16 cellular contexts compared by ENCODE assay signal in the genomic region with DNA sequence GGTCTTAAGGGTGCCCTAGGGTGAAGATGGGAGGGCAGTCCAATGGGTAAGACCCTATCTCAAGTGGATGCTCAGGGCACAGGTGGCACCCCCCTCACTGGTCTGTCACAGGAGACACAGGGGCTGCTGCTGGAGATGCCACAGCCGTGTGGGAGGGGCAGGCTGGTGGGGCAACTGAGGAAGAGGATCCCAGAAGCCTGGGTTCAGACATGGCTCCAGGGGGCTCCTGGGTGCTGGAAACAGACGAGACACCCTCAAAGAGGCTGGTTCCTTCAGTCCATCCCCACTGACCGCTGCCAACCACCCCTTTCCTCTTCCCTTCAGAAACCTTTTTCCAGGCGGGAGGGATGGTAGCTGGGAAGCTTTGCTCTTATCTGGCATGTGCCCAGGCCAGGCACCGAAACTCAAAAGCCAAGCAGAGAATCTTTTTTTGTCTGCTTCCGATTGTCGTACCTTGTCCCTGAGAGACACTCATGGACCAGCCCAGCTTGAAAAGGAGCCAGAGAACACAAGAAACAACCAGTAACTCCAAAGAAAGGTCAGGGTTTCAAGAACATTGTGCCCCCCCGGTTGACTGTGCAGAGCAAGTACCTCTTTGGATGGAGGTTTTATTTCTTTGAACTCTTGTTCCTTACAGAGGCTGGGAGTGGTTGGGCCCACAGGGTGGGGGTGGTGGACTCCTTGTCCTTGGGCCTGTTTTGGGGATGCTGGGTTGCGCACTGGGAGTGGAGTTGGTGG. TPM values are rescaled to one million over a fixed set of nuclear protein-coding genes. Genes with fewer than 3 reads are reported as not detected.
A peak's percentile ranks its signal among the peaks of the same experiment; 100 is the strongest.
DNase-seq lines count a peak whose midpoint lies in the region; ATAC-seq and TF ChIP-seq lines count a peak whose summit lies in the region.
"Had no signal": no experiment of that assay in that cellular context is flagged by ENCODE, and none has a peak within 500 bp of the region (broad histone marks: within the 10 kb centered on the region; RNA-seq: fewer than 3 reads in every experiment).

No MANE protein-coding gene starts in this region.

- H4K5ac ChIP-seq in IMR-90 (ENCODE audit: low read depth, low read length), result no peak overlapping the region

- DNase-seq in IMR-90, result no peak
- DNase-seq in esophagus muscularis mucosa (ENCODE audit: extremely low spot score), result no peak
- peak; percentile 15 for DNase-seq in lower lobe of right lung
- DNase-seq in sciatic nerve (ENCODE audit: low spot score), result no peak
- no peak for DNase-seq in activated CD8-positive, alpha-beta memory T cell treated with anti-CD3 and anti-CD28 coated beads, Interleukin-2, amount 50 U/mL, for 48 hours
- no peak for DNase-seq in DMS153 treated with DMSO at 0.1 percent for 48 hours (lab: John Stamatoyannopoulos, UW; ENCODE audit: unreplicated experiment)
- DNase-seq in EL, result no peak
- DNase-seq: HCEC 1CT, KG1, NCI-H1092, NCI-H1694, NCI-H748 treated with DMSO at 0.1 percent for 48 hours, PC-9 had no signal

- H3K23ac ChIP-seq in IMR-90 (ENCODE audit: low read depth, low read length), result no peak overlapping the region

- ATAC-seq in IMR-90 (ENCODE audit: low read depth), result no peak
- ATAC-seq in lower lobe of right lung, result no peak
- ATAC-seq in sciatic nerve, result peak; percentile 69
- no peak for ATAC-seq in GM19397 (IDR thresholded peaks at IDR 0.05; ENCODE audit: unreplicated experiment)

- H3K4ac ChIP-seq in IMR-90 (ENCODE audit: low read depth, low read length), result no peak overlapping the region

- H3K4me3 ChIP-seq in IMR-90 (ENCODE audit: insufficient read depth, low read depth, low read length) (no peak overlapping the region), esophagus muscularis mucosa (no peak overlapping the region), lower lobe of right lung (no peak overlapping the region)
- H3K4me3 ChIP-seq: PC-9 had no signal

- dilution Hi-C loops in IMR-90 (cut with HindIII; ENCODE audit: low sequenced_read_pairs, unreplicated experiment), result no loop called here

- TF ChIP-seq CTCF in IMR-90 (conservative IDR thresholded peaks at IDR 0.05; ENCODE audit: low read depth, low read length), result no peak
- TF ChIP-seq CTCF in esophagus muscularis mucosa (IDR thresholded peaks at IDR 0.05), result no peak
- no peak for TF ChIP-seq CTCF in lower lobe of right lung (IDR thresholded peaks at IDR 0.05)

- H4K20me1 ChIP-seq in IMR-90 (ENCODE audit: insufficient read depth, low read length), result no peaks in the 10 kb centered on the region

- no peak overlapping the region for H2AK5ac ChIP-seq in IMR-90 (ENCODE audit: low read depth, low read length)

- no peak for TF ChIP-seq POLR2A in IMR-90 (IDR thresholded peaks at IDR 0.05; ENCODE audit: low read depth, low read length)
- TF ChIP-seq POLR2A in esophagus muscularis mucosa (IDR thresholded peaks at IDR 0.05; ENCODE audit: low read depth), result no peak

- H3K27ac ChIP-seq in IMR-90 (ENCODE audit: insufficient read depth, low read length), result no peak overlapping the region
- H3K27ac ChIP-seq in esophagus muscularis mucosa (replicated peaks in 1 of 4), result peak overlapping the region in 3 of 4 donors; percentile 15 to 65 (median 43)
- H3K27ac ChIP-seq in lower lobe of right lung, result no peak overlapping the region
- H3K27ac ChIP-seq: HL-60, PC-9 had no signal

- no peak overlapping the region for H2BK20ac ChIP-seq in IMR-90 (ENCODE audit: low read depth, low read length)

- H3K9me3 ChIP-seq in IMR-90 (ENCODE audit: control insufficient read depth, insufficient read depth, low read length), result no peaks in the 10 kb centered on the region
- no peaks in the 10 kb centered on the region for H3K9me3 ChIP-seq in esophagus muscularis mucosa
- no peaks in the 10 kb centered on the region for H3K9me3 ChIP-seq in lower lobe of right lung

- H3K4me2 ChIP-seq in IMR-90 (ENCODE audit: low read depth, low read length), result no peak overlapping the region
- H3K4me2 ChIP-seq: PC-9 had no signal

- H2AFZ ChIP-seq in IMR-90 (replicated peaks; ENCODE audit: low read length, poor library complexity), result no peak overlapping the region
- H2AFZ ChIP-seq: PC-9 had no signal

- no peak overlapping the region for H4K8ac ChIP-seq in IMR-90 (ENCODE audit: low read depth in 2 of 2, low read length in 2 of 2)

- WGBS in IMR-90 (ENCODE audit: extremely low coverage in 2 of 2, insufficient read length in 1 of 2), 2 experiments, result 80% methylated on average over 1 of the region's 9 CpGs; no CpG with 5 or more reads in 1 of the 2 experiments
- WGBS in esophagus muscularis mucosa, result 81% methylated on average over 9 of the region's 9 CpGs

- no peak overlapping the region for H2BK120ac ChIP-seq in IMR-90 (ENCODE audit: low read depth, low read length)

- peak overlapping the region; percentile 36 for H2AK9ac ChIP-seq in IMR-90 (replicated peaks; ENCODE audit: low read depth, low read length, poor library complexity)

- TF ChIP-seq EP300 in esophagus muscularis mucosa (IDR thresholded peaks at IDR 0.05), result no peak

- H3K36me3 ChIP-seq in IMR-90 (ENCODE audit: control insufficient read depth, insufficient read depth, low read length), result no peaks in the 10 kb centered on the region
- no peaks in the 10 kb centered on the region for H3K36me3 ChIP-seq in esophagus muscularis mucosa
- H3K36me3 ChIP-seq in lower lobe of right lung, result no peaks in the 10 kb centered on the region

- H3K9ac ChIP-seq in IMR-90 (ENCODE audit: low read depth, low read length), result no peak overlapping the region

- intact Hi-C loops in IMR-90 (cut with micrococcal nuclease) (loop anchor here (5.0 kb wide), 1 partner anchor 223 kb away; no protein-coding TSS in a partner anchor), esophagus muscularis mucosa (cut with DNase I) (no loop called here), lower lobe of right lung (cut with DNase I) (no loop called here), sciatic nerve (cut with DNase I) (no loop called here)

- H3K27me3 ChIP-seq in IMR-90 (ENCODE audit: control insufficient read depth, insufficient read depth, low read length) (no peaks in the 10 kb centered on the region), esophagus muscularis mucosa (no peaks in the 10 kb centered on the region), lower lobe of right lung (ENCODE audit: low read depth) (no peaks in the 10 kb centered on the region)

- no peak overlapping the region for H3K56ac ChIP-seq in IMR-90 (ENCODE audit: extremely low read depth, insufficient read depth, low read length)

- H3K79me1 ChIP-seq in IMR-90 (ENCODE audit: low read depth in 1 of 2, low read length in 2 of 2), result no peaks in the 10 kb centered on the region

- no TSS peak for BruUV-seq in IMR-90 (replicated peaks; lab: Mats Ljungman, UMichigan)

- peaks cover 11% of the 10 kb centered on the region; the same call in 1 of the 2 replicates for H3K4me1 ChIP-seq in IMR-90 (ENCODE audit: control insufficient read depth, insufficient read depth, low read length)
- H3K4me1 ChIP-seq in esophagus muscularis mucosa, result peaks cover 27 to 66% (median 60%) of the 10 kb centered on the region in 4 donors
- H3K4me1 ChIP-seq in lower lobe of right lung, result no peaks in the 10 kb centered on the region

- in situ Hi-C loops in IMR-90 (cut with MboI; ENCODE audit: low sequenced_read_pairs), result no loop called here

- no peak overlapping the region for H2BK15ac ChIP-seq in IMR-90 (ENCODE audit: low read depth, low read length)

- peaks cover 7% of the 10 kb centered on the region for H3K9me1 ChIP-seq in IMR-90 (ENCODE audit: insufficient read depth, low read length)

- no peak overlapping the region for H4K91ac ChIP-seq in IMR-90 (ENCODE audit: insufficient read depth, low read depth, low read length)

- H3K14ac ChIP-seq in IMR-90 (replicated peaks; ENCODE audit: low read depth, low read length), result no peak overlapping the region

- POLR2A ChIA-PET in IMR-90 (lab: Charles Lee; ENCODE audit: unreplicated experiment), result no interaction called here

- H3K18ac ChIP-seq in IMR-90 (ENCODE audit: low read depth, low read length), result no peak overlapping the region

- CTCF ChIA-PET in IMR-90 (lab: Yijun Ruan, JAX), result no interaction called here

- no peak overlapping the region for H2BK5ac ChIP-seq in IMR-90 (ENCODE audit: low read depth, low read length, poor library complexity, severe bottlenecking)

- no peak for TF ChIP-seq RAD21 in IMR-90 (IDR thresholded peaks at IDR 0.05; ENCODE audit: low read length)

TF ChIP-seq in IMR-90, 13 proteins besides CTCF, POLR2A, EP300 and RAD21:
- TF ChIP-seq NFE2L2 (IDR thresholded peaks at IDR 0.05; ENCODE audit: low read depth, low read length) (no peak), ELK1 (IDR thresholded peaks at IDR 0.05; ENCODE audit: borderline replicate concordance, low read depth, low read length) (no peak)

RNA-seq across cellular contexts. Expression of gene EMILIN3, which starts 28.5 kb away (rescaled TPM):
- total RNA-seq in IMR-90 (2012; rRNA removed), result under 0.01 TPM in 2 replicates
- polyA plus RNA-seq in IMR-90 (2012; rRNA removed), result 0.07 and 0.16 TPM in 2 replicates
- polyA plus RNA-seq in IMR-90 (2012; cell fraction: cytosol; rRNA removed), result 0.04 and 0.15 TPM in 2 replicates
- 0.02 and 0.10 TPM in 2 replicates for polyA plus RNA-seq in IMR-90 (2012; cell fraction: nucleus; rRNA removed; ENCODE audit: low replicate concordance)
- 1 to 10 TPM in 3 of 4 donors, under 1 TPM in 1; 0.83 to 5.6 (median 4.5) TPM for total RNA-seq in esophagus muscularis mucosa
- total RNA-seq in lower lobe of right lung, result 0.15 TPM
- total RNA-seq in sciatic nerve, result 9.9 TPM
- total RNA-seq: M059J, PC-9 had no signal

RNA-seq across cellular contexts. Expression of gene LPIN3, which starts 54.5 kb away (rescaled TPM):
- total RNA-seq in IMR-90 (2012; rRNA removed) (1.7 and 2.3 TPM in 2 replicates), esophagus muscularis mucosa (10 to 100 TPM in 2 of 4 donors, 1 to 10 TPM in 2; 7.6 to 19.8 (median 10.7) TPM), lower lobe of right lung (16.3 TPM), sciatic nerve (12.9 TPM)
- polyA plus RNA-seq in IMR-90 (2012; rRNA removed), result 6.1 and 8.3 TPM in 2 replicates
- 1.7 and 3.0 TPM in 2 replicates for polyA plus RNA-seq in IMR-90 (2012; cell fraction: cytosol; rRNA removed)
- polyA plus RNA-seq in IMR-90 (2012; cell fraction: nucleus; rRNA removed; ENCODE audit: low replicate concordance), result 52.7 and 87.4 TPM in 2 replicates

Comparison
In these comparisons a context has a peak if more than half of its experiments do, and no peak if none do; other contexts are left out.
1. H3K27ac ChIP-seq: peak in esophagus muscularis mucosa (3 of 4); none in IMR-90 (single experiment) and lower lobe of right lung (single experiment).